1 cellular context compared by ENCODE assay signal in the genomic region with DNA sequence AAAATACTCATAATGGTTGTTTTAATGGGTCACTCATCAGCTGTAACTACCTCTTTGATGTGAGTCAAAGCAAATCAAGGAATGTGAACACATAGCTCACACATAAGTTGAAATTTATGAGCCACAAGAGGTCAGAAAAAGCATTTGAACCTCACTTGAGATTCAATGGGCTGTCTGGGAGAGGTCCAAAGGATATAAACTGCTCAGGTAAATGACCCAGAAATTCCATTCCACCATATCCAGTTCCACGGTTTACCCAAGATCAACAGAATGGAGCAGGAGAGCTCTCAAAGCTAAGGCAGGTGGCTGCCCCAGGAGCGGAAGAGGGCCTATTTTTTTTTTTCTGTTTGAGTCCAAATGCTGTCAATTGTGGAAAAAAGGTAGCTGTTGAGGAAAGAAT.
TF ChIP-seq lines count a peak whose summit lies in the region.

No MANE protein-coding gene starts in this region.

TF ChIP-seq in H1, 55 proteins besides CTCF, POLR2A, EP300 and RAD21 (continued from another document):
- TF ChIP-seq SIRT6 (IDR thresholded peaks at IDR 0.05; ENCODE audit: low read length) (no peak), FOSL1 (IDR thresholded peaks at IDR 0.05; ENCODE audit: insufficient read depth, low read depth, low read length) (no peak), RFX5 (IDR thresholded peaks at IDR 0.05; ENCODE audit: borderline replicate concordance, low read depth, low read length) (no peak)
